Comparison of ENCODE assay signal across 25 cellular contexts in genomic region chr19:954272-954671, GRCh38. TPM values are rescaled to one million over a fixed set of nuclear protein-coding genes. Genes with fewer than 3 reads are reported as not detected.
DNase-seq lines count a peak whose midpoint lies in the region; ATAC-seq and TF ChIP-seq lines count a peak whose summit lies in the region.
"Had no signal": no experiment of that assay in that cellular context is flagged by ENCODE, and none has a peak within 500 bp of the region (broad histone marks: within the 10 kb centered on the region; RNA-seq: fewer than 3 reads in every experiment).

No MANE protein-coding gene starts in this region.

- H3K23ac ChIP-seq in trophoblast cell (ENCODE audit: low read length) = no peak overlapping the region

- peak overlapping the region; percentile 91 for H3K18ac ChIP-seq in trophoblast cell (ENCODE audit: low read length)

- H3K9me3 Mint-ChIP-seq in GM23338 = no peaks in the 10 kb centered on the region
- no peaks in the 10 kb centered on the region for H3K9me3 Mint-ChIP-seq in dendritic cell treated with granulocyte-macrophage colony-stimulating factor and Interleukin-4, amounts not matched to agents 40 ng/mL and 50 ng/mL, for 4 days
- no peaks in the 10 kb centered on the region for H3K9me3 Mint-ChIP-seq in activated naive CD4-positive, alpha-beta T cell treated with anti-CD3 and anti-CD28 coated beads, Interleukin-2, amount 50 U/mL, for 72 hours
- H3K9me3 Mint-ChIP-seq: activated naive CD8-positive, alpha-beta T cell treated with anti-CD3 and anti-CD28 coated beads, Interleukin-2, amount 50 U/mL, for 24 hours; activated T-helper 17 cell treated with anti-CD3 and anti-CD28 coated beads, Interleukin-2, amount 50 U/mL, for 72 hours; brain; naive thymus-derived CD4-positive, alpha-beta T cell had no signal

- peaks cover 17% of the 10 kb centered on the region for H3K27me3 Mint-ChIP-seq in GM23338 (ENCODE audit: insufficient read depth, low read depth, poor library complexity)
- no peaks in the 10 kb centered on the region for H3K27me3 Mint-ChIP-seq in dendritic cell treated with granulocyte-macrophage colony-stimulating factor and Interleukin-4, amounts not matched to agents 40 ng/mL and 50 ng/mL, for 4 days
- H3K27me3 Mint-ChIP-seq: activated CD8-positive, alpha-beta memory T cell treated with anti-CD3 and anti-CD28 coated beads, Interleukin-2, amount 10 ng/mL, durations not matched to agents 7 days and 5 days; activated naive CD8-positive, alpha-beta T cell treated with anti-CD3 and anti-CD28 coated beads, Interleukin-2, amount 50 U/mL, for 24 hours; activated T-helper 17 cell treated with anti-CD3 and anti-CD28 coated beads, Interleukin-2, amount 50 U/mL, for 72 hours; brain; naive thymus-derived CD4-positive, alpha-beta T cell had no signal

- H2AK5ac ChIP-seq in trophoblast cell (ENCODE audit: low read length) = peak overlapping the region; percentile 98

- H3K27ac Mint-ChIP-seq in GM23338 = no peak overlapping the region
- H3K27ac Mint-ChIP-seq in dendritic cell treated with granulocyte-macrophage colony-stimulating factor and Interleukin-4, amounts not matched to agents 40 ng/mL and 50 ng/mL, for 4 days = peak overlapping the region; percentile 24
- no peak overlapping the region for H3K27ac Mint-ChIP-seq in activated naive CD4-positive, alpha-beta T cell treated with anti-CD3 and anti-CD28 coated beads, Interleukin-2, amount 50 U/mL, for 72 hours
- H3K27ac Mint-ChIP-seq: activated CD8-positive, alpha-beta memory T cell treated with anti-CD3 and anti-CD28 coated beads, Interleukin-2, amount 10 ng/mL, durations not matched to agents 7 days and 5 days; activated naive CD8-positive, alpha-beta T cell treated with anti-CD3 and anti-CD28 coated beads, Interleukin-2, amount 50 U/mL, for 24 hours; activated T-helper 17 cell treated with anti-CD3 and anti-CD28 coated beads, Interleukin-2, amount 50 U/mL, for 72 hours had no signal

- peaks cover 21% of the 10 kb centered on the region for H3K4me1 Mint-ChIP-seq in GM23338
- peaks cover 84% of the 10 kb centered on the region for H3K4me1 Mint-ChIP-seq in dendritic cell treated with granulocyte-macrophage colony-stimulating factor and Interleukin-4, amounts not matched to agents 40 ng/mL and 50 ng/mL, for 4 days (ENCODE audit: low read depth)

- H3K4me3 Mint-ChIP-seq in GM23338 = no peak overlapping the region
- H3K4me3 Mint-ChIP-seq in dendritic cell treated with granulocyte-macrophage colony-stimulating factor and Interleukin-4, amounts not matched to agents 40 ng/mL and 50 ng/mL, for 4 days = no peak overlapping the region
- H3K4me3 Mint-ChIP-seq: activated CD8-positive, alpha-beta memory T cell treated with anti-CD3 and anti-CD28 coated beads, Interleukin-2, amount 10 ng/mL, durations not matched to agents 7 days and 5 days; activated naive CD8-positive, alpha-beta T cell treated with anti-CD3 and anti-CD28 coated beads, Interleukin-2, amount 50 U/mL, for 24 hours; activated T-helper 17 cell treated with anti-CD3 and anti-CD28 coated beads, Interleukin-2, amount 50 U/mL, for 72 hours had no signal

- H4K12ac ChIP-seq in trophoblast cell (ENCODE audit: low read depth, low read length) = peak overlapping the region; percentile 37

- ATAC-seq in GM23338 = no peak
- no peak for ATAC-seq in activated naive CD4-positive, alpha-beta T cell treated with anti-CD3 and anti-CD28 coated beads, Interleukin-2, amount 50 U/mL, for 72 hours
- no peak for ATAC-seq in GM18498 (IDR thresholded peaks at IDR 0.05; ENCODE audit: unreplicated experiment)
- ATAC-seq: activated CD8-positive, alpha-beta memory T cell treated with anti-CD3 and anti-CD28 coated beads, Interleukin-2, amount 10 ng/mL, durations not matched to agents 7 days and 5 days; activated naive CD8-positive, alpha-beta T cell treated with anti-CD3 and anti-CD28 coated beads, Interleukin-2, amount 50 U/mL, for 24 hours; naive thymus-derived CD4-positive, alpha-beta T cell; stimulated activated naive CD8-positive, alpha-beta T cell treated with anti-CD3 and anti-CD28 coated beads, Interleukin-15, Interleukin-2, amounts not matched to agents 100 U/mL and 50 U/mL, for 24 hours had no signal

- peaks cover 41% of the 10 kb centered on the region for H3K79me2 ChIP-seq in GM23338 (replicated peaks; ENCODE audit: insufficient read depth)
- H3K79me2 ChIP-seq in trophoblast cell (ENCODE audit: control insufficient read depth, insufficient read depth, low read length, poor library complexity) = peaks cover 51% of the 10 kb centered on the region

- H3K4me2 ChIP-seq in GM23338 (no peak overlapping the region; the same call in 1 of the 2 replicates), trophoblast cell (ENCODE audit: low read length) (no peak overlapping the region)
- H3K4me2 ChIP-seq: SK-N-SH had no signal

- TF ChIP-seq CTCF in GM23338 (conservative IDR thresholded peaks at IDR 0.05; ENCODE audit: low read depth in 2 of 2) = no peak

- H3K27me3 ChIP-seq in GM23338 (ENCODE audit: insufficient read depth) (no peaks in the 10 kb centered on the region), trophoblast cell (ENCODE audit: insufficient read depth, low read length) (no peaks in the 10 kb centered on the region)

- peak overlapping the region; percentile 90 for H2BK12ac ChIP-seq in trophoblast cell (ENCODE audit: low read length)

- no peaks in the 10 kb centered on the region for H3K9me2 ChIP-seq in GM23338 (ENCODE audit: insufficient read depth)
- H3K9me2 ChIP-seq: SK-N-SH had no signal

- no peaks in the 10 kb centered on the region; the same call in 1 of the 2 replicates for H4K20me1 ChIP-seq in GM23338 (replicated peaks; ENCODE audit: insufficient read depth)

- H4K91ac ChIP-seq in trophoblast cell (ENCODE audit: low read depth, low read length) = peak overlapping the region; percentile 92

- peak overlapping the region; percentile 87 for H3K14ac ChIP-seq in trophoblast cell (ENCODE audit: low read length)

- H3K4me1 ChIP-seq in GM23338 (ENCODE audit: insufficient read depth) = peaks cover 36% of the 10 kb centered on the region
- peaks cover 59 to 67% of the 10 kb centered on the region in 2 experiments for H3K4me1 ChIP-seq in trophoblast cell (ENCODE audit: control insufficient read depth in 1 of 2, insufficient read depth in 2 of 2, low read length in 2 of 2)

- peaks cover 66% of the 10 kb centered on the region for H3K79me1 ChIP-seq in trophoblast cell (ENCODE audit: low read length)

- peak overlapping the region; percentile 88 for H4K8ac ChIP-seq in trophoblast cell (ENCODE audit: low read depth, low read length)

- peak overlapping the region; percentile 95 for H2BK5ac ChIP-seq in trophoblast cell (ENCODE audit: low read depth, low read length, poor library complexity)

- DNase-seq in GM23338 (ENCODE audit: low spot score) (no peak), trophoblast cell (peak in 1 of 2 donors; percentile 53), NCI-H2171 treated with DMSO at 0.1 percent for 48 hours (lab: John Stamatoyannopoulos, UW) (no peak)
- DNase-seq in activated naive CD4-positive, alpha-beta T cell treated with anti-CD3 and anti-CD28 coated beads, Interleukin-2, amount 50 U/mL, for 72 hours (ENCODE audit: low spot score in 2 of 2) = no peak
- DNase-seq: activated CD8-positive, alpha-beta memory T cell treated with anti-CD3 and anti-CD28 coated beads, Interleukin-2, amount 10 ng/mL, durations not matched to agents 7 days and 5 days; activated naive CD8-positive, alpha-beta T cell treated with anti-CD3 and anti-CD28 coated beads, Interleukin-2, amount 50 U/mL, for 24 hours; foreskin fibroblast; hypothalamus; naive thymus-derived CD4-positive, alpha-beta T cell; NCI-H1092 treated with DMSO at 0.1 percent for 48 hours; NCI-H2081; NK-92 treated with Interleukin-12 subunit alpha and Interleukin-12 subunit beta, amount 100 ng/mL, for 24 hours; SK-N-SH; stimulated activated naive CD8-positive, alpha-beta T cell treated with anti-CD3 and anti-CD28 coated beads, Interleukin-15, Interleukin-2, amounts not matched to agents 100 U/mL and 50 U/mL, for 24 hours; T-helper 9 cell had no signal

- H3K4ac ChIP-seq in trophoblast cell (ENCODE audit: low read depth, low read length) = peak overlapping the region; percentile 98

- no peak overlapping the region for H3K9ac ChIP-seq in trophoblast cell (ENCODE audit: low read length)
- H3K9ac ChIP-seq: parathyroid adenoma, SK-N-SH had no signal

- H2AFZ ChIP-seq in GM23338 = no peak overlapping the region
- peak overlapping the region; percentile 51 for H2AFZ ChIP-seq in trophoblast cell (ENCODE audit: insufficient read depth, low read length, poor library complexity)
- H2AFZ ChIP-seq: parathyroid adenoma had no signal

- H3K27ac ChIP-seq in GM23338 (ENCODE audit: low read depth) = peak overlapping the region; percentile 86
- H3K27ac ChIP-seq in trophoblast cell (ENCODE audit: low read depth, low read length) = peak overlapping the region; percentile 99
- H3K27ac ChIP-seq: parathyroid adenoma had no signal

- H3K36me3 ChIP-seq in GM23338 (ENCODE audit: insufficient read depth) = no peaks in the 10 kb centered on the region
- peaks cover 17 to 26% of the 10 kb centered on the region in 2 experiments for H3K36me3 ChIP-seq in trophoblast cell (ENCODE audit: control insufficient read depth in 1 of 2, insufficient read depth in 2 of 2, low read length in 2 of 2)
- H3K36me3 ChIP-seq: transverse colon had no signal

- peaks cover 17% of the 10 kb centered on the region; the same call in 1 of the 2 replicates for H3F3A ChIP-seq in GM23338 (replicated peaks; ENCODE audit: low read depth)

- no CpG with 5 or more reads among the region's 14 CpGs for WGBS in trophoblast cell (ENCODE audit: extremely low coverage, insufficient coverage, insufficient read length)

- no peaks in the 10 kb centered on the region for H3K9me3 ChIP-seq in trophoblast cell (ENCODE audit: insufficient read depth, low read depth, low read length)
- H3K9me3 ChIP-seq: SK-N-SH, transverse colon had no signal

- H3K36me3 Mint-ChIP-seq in GM23338 (ENCODE audit: low read depth) = peaks cover 3% of the 10 kb centered on the region; the same call in 1 of the 3 replicates
- peaks cover 68% of the 10 kb centered on the region for H3K36me3 Mint-ChIP-seq in dendritic cell treated with granulocyte-macrophage colony-stimulating factor and Interleukin-4, amounts not matched to agents 40 ng/mL and 50 ng/mL, for 4 days (ENCODE audit: low read depth)
- no peaks in the 10 kb centered on the region for H3K36me3 Mint-ChIP-seq in activated naive CD4-positive, alpha-beta T cell treated with anti-CD3 and anti-CD28 coated beads, Interleukin-2, amount 50 U/mL, for 72 hours
- H3K36me3 Mint-ChIP-seq: activated CD8-positive, alpha-beta memory T cell treated with anti-CD3 and anti-CD28 coated beads, Interleukin-2, amount 10 ng/mL, durations not matched to agents 7 days and 5 days had no signal

- intact Hi-C loops in dendritic cell treated with granulocyte-macrophage colony-stimulating factor and Interleukin-4, amounts not matched to agents 40 ng/mL and 50 ng/mL, for 4 days (cut with micrococcal nuclease) = no loop called here

- no peak overlapping the region for H3K4me3 ChIP-seq in GM23338
- no peak overlapping the region for H3K4me3 ChIP-seq in trophoblast cell (ENCODE audit: low read depth, low read length)

- peak overlapping the region; percentile 97 for H2BK120ac ChIP-seq in trophoblast cell (ENCODE audit: insufficient read depth, low read length, poor library complexity)

RNA-seq across cellular contexts. Expression of gene ARID3A, which starts 28.4 kb away (rescaled TPM):
- total RNA-seq in GM23338 (2014; rRNA removed; shearing (Covaris generic)) = 48.8 and 51.6 TPM in 2 replicates
- 33.6 and 36.6 TPM in 2 replicates for polyA plus RNA-seq in GM23338 (2016; fragmentation: Nextera tagmentation; extraction: Ambion mirVana)
- 445 and 449 TPM in 2 replicates for polyA plus RNA-seq in trophoblast cell (2013)
- 10 to 100 TPM; 22.4 to 35.7 TPM for total RNA-seq in activated naive CD4-positive, alpha-beta T cell treated with anti-CD3 and anti-CD28 coated beads, Interleukin-2, amount 50 U/mL, for 72 hours

RNA-seq across cellular contexts. Expression of gene WDR18, which starts 29.9 kb away (rescaled TPM):
- total RNA-seq in GM23338 (2014; rRNA removed; shearing (Covaris generic)) = 112 and 157 TPM in 2 replicates
- 155 and 156 TPM in 2 replicates for polyA plus RNA-seq in GM23338 (2016; fragmentation: Nextera tagmentation; extraction: Ambion mirVana)
- polyA plus RNA-seq in trophoblast cell (2013) = 43.8 and 45.6 TPM in 2 replicates
- total RNA-seq in activated naive CD4-positive, alpha-beta T cell treated with anti-CD3 and anti-CD28 coated beads, Interleukin-2, amount 50 U/mL, for 72 hours = 10 to 100 TPM; 55.5 to 83.8 TPM

RNA-seq across cellular contexts. Expression of gene KISS1R, which starts 37.1 kb away (rescaled TPM):
- total RNA-seq in GM23338 (2014; rRNA removed; shearing (Covaris generic)) = 2.4 and 4.0 TPM in 2 replicates
- 0.78 and 1.0 TPM in 2 replicates for polyA plus RNA-seq in GM23338 (2016; fragmentation: Nextera tagmentation; extraction: Ambion mirVana)
- polyA plus RNA-seq in trophoblast cell (2013) = 0.10 and 0.14 TPM in 2 replicates
- total RNA-seq in activated naive CD4-positive, alpha-beta T cell treated with anti-CD3 and anti-CD28 coated beads, Interleukin-2, amount 50 U/mL, for 72 hours = 10 to 100 TPM; 10.9 to 32.4 TPM
- total RNA-seq: lung microvascular endothelial cell, NCI-H460, RPMI7951, transverse colon had no signal
- polyA plus RNA-seq: keratinocyte, SK-N-SH had no signal

RNA-seq across cellular contexts. Expression of gene R3HDM4, which starts 41.3 kb away (rescaled TPM):
- total RNA-seq in GM23338 (2014; rRNA removed; shearing (Covaris generic)) = 87.1 and 87.8 TPM in 2 replicates
- 76.5 and 87.4 TPM in 2 replicates for polyA plus RNA-seq in GM23338 (2016; fragmentation: Nextera tagmentation; extraction: Ambion mirVana)
- polyA plus RNA-seq in trophoblast cell (2013) = 51.5 and 52.5 TPM in 2 replicates
- total RNA-seq in activated naive CD4-positive, alpha-beta T cell treated with anti-CD3 and anti-CD28 coated beads, Interleukin-2, amount 50 U/mL, for 72 hours = 100 to 1,000 TPM in 1 of 2 donors, 10 to 100 TPM in 1; 98.3 to 102 TPM

RNA-seq across cellular contexts. Expression of gene GRIN3B, which starts 45.9 kb away (rescaled TPM):
- total RNA-seq in GM23338 (2014; rRNA removed; shearing (Covaris generic)) = 0.23 and 2.8 TPM in 2 replicates
- 0.11 and 0.28 TPM in 2 replicates for polyA plus RNA-seq in GM23338 (2016; fragmentation: Nextera tagmentation; extraction: Ambion mirVana)
- 1.8 and 1.9 TPM in 2 replicates for polyA plus RNA-seq in trophoblast cell (2013)
- total RNA-seq in activated naive CD4-positive, alpha-beta T cell treated with anti-CD3 and anti-CD28 coated beads, Interleukin-2, amount 50 U/mL, for 72 hours = under 1 TPM; 0.07 to 0.19 TPM
- total RNA-seq: activated CD8-positive, alpha-beta memory T cell treated with anti-CD3 and anti-CD28 coated beads, Interleukin-2, amount 10 ng/mL, durations not matched to agents 7 days and 5 days; NCI-H460 had no signal
- polyA plus RNA-seq: naive thymus-derived CD4-positive, alpha-beta T cell had no signal
